Comparison of ENCODE assay signal across 10 cellular contexts in genomic region chr20:62797671-62798532, GRCh38. TPM values are rescaled to one million over a fixed set of nuclear protein-coding genes. Genes with fewer than 3 reads are reported as not detected.
DNase-seq lines count a peak whose midpoint lies in the region; ATAC-seq and TF ChIP-seq lines count a peak whose summit lies in the region.
"Had no signal": no experiment of that assay in that cellular context is flagged by ENCODE, and none has a peak within 500 bp of the region (broad histone marks: within the 10 kb centered on the region; RNA-seq: fewer than 3 reads in every experiment).

No MANE protein-coding gene starts in this region.

- TF ChIP-seq CTCF in fibroblast of the aortic adventitia (IDR thresholded peaks at IDR 0.05; ENCODE audit: insufficient read depth, low read length): no peak

- H3K9ac ChIP-seq in skeletal muscle satellite cell (ENCODE audit: low read depth, low read length): no peak overlapping the region

- H3K4me3 ChIP-seq in fibroblast of the aortic adventitia (ENCODE audit: low read depth, low read length) (peak overlapping the region; percentile 74), skeletal muscle satellite cell (ENCODE audit: low read length) (peak overlapping the region; percentile 68)

- peak overlapping the region; percentile 86 for H3K27ac Mint-ChIP-seq in T-helper 1 cell treated with Interleukin-12 subunit alpha and Interleukin-12 subunit beta and Interleukin-4 antibody, amounts not matched to agents 30 μg/mL and 1 μg/mL, for 36 hours
- peak overlapping the region; percentile 74 for H3K27ac Mint-ChIP-seq in T-cell

- H3K27me3 Mint-ChIP-seq in T-helper 1 cell treated with Interleukin-12 subunit alpha and Interleukin-12 subunit beta and Interleukin-4 antibody, amounts not matched to agents 30 μg/mL and 1 μg/mL, for 36 hours (ENCODE audit: low read depth): no peaks in the 10 kb centered on the region
- no peaks in the 10 kb centered on the region for H3K27me3 Mint-ChIP-seq in T-cell

- H3K4me3 Mint-ChIP-seq in T-helper 1 cell treated with Interleukin-12 subunit alpha and Interleukin-12 subunit beta and Interleukin-4 antibody, amounts not matched to agents 30 μg/mL and 1 μg/mL, for 36 hours: peak overlapping the region; percentile 75
- peak overlapping the region; percentile 80 to 83 (median 81) for H3K4me3 Mint-ChIP-seq in T-cell

- H3K4me1 ChIP-seq in skeletal muscle satellite cell (ENCODE audit: control insufficient read depth, insufficient read depth, low read length): peaks cover 29% of the 10 kb centered on the region

- ATAC-seq in T-cell (replicated peaks in 1 of 4) (no peak), GM18520 (IDR thresholded peaks at IDR 0.05; ENCODE audit: unreplicated experiment) (no peak)

- no peaks in the 10 kb centered on the region for H3K27me3 ChIP-seq in skeletal muscle satellite cell (ENCODE audit: control insufficient read depth, insufficient read depth, low read length)
- H3K27me3 ChIP-seq: cardiac muscle cell had no signal

- CTCF ChIA-PET in T-cell (lab: Charles Lee): interaction anchor here in 1 of 2 donors (0.5 kb wide), 1 partner anchor 71 kb away, joined by 4 read pairs; no protein-coding TSS in a partner anchor

- no peaks in the 10 kb centered on the region for H3K9me3 Mint-ChIP-seq in T-helper 1 cell treated with Interleukin-12 subunit alpha and Interleukin-12 subunit beta and Interleukin-4 antibody, amounts not matched to agents 30 μg/mL and 1 μg/mL, for 36 hours
- H3K9me3 Mint-ChIP-seq in T-cell: no peaks in the 10 kb centered on the region

- DNase-seq in T-helper 1 cell (no peak), T-cell (no peak), fibroblast of the aortic adventitia (ENCODE audit: low read depth) (no peak), activated gamma-delta T cell (lab: John Stamatoyannopoulos, UW) (no peak), NCI-H2196 (lab: John Stamatoyannopoulos, UW; ENCODE audit: unreplicated experiment) (no peak)
- DNase-seq: NCI-H1048 had no signal

- peaks cover 16% of the 10 kb centered on the region for H3K4me1 Mint-ChIP-seq in T-helper 1 cell treated with Interleukin-12 subunit alpha and Interleukin-12 subunit beta and Interleukin-4 antibody, amounts not matched to agents 30 μg/mL and 1 μg/mL, for 36 hours (ENCODE audit: low read depth)
- H3K4me1 Mint-ChIP-seq in T-cell: peaks cover 26 to 32% (median 31%) of the 10 kb centered on the region in 3 donors

- H3K36me3 ChIP-seq in skeletal muscle satellite cell (ENCODE audit: insufficient read depth, low read length): peaks cover 32% of the 10 kb centered on the region

- POLR2A ChIA-PET in T-cell (lab: Charles Lee): no interaction called here

- no peaks in the 10 kb centered on the region for H3K9me3 ChIP-seq in skeletal muscle satellite cell (replicated peaks; ENCODE audit: low read length)

- peaks cover 15% of the 10 kb centered on the region for H3K36me3 Mint-ChIP-seq in T-helper 1 cell treated with Interleukin-12 subunit alpha and Interleukin-12 subunit beta and Interleukin-4 antibody, amounts not matched to agents 30 μg/mL and 1 μg/mL, for 36 hours (ENCODE audit: low read depth)
- H3K36me3 Mint-ChIP-seq in T-cell: peaks cover 20% of the 10 kb centered on the region

- H3K4me2 ChIP-seq in skeletal muscle satellite cell (ENCODE audit: low read length): peak overlapping the region; percentile 79

RNA-seq across cellular contexts. Expression of gene MRGBP, which starts 1.6 kb away (rescaled TPM):
- 10 to 100 TPM in 3 of 5 donors, 1 to 10 TPM in 2; 8.6 to 13.9 (median 12.8) TPM for total RNA-seq in T-cell
- total RNA-seq in fibroblast of the aortic adventitia (ENCODE audit: low replicate concordance): 16.8 and 21.7 TPM in 2 replicates
- total RNA-seq in skeletal muscle satellite cell (2012; rRNA removed): 19.7 and 21.3 TPM in 2 replicates

RNA-seq across cellular contexts. Expression of gene OGFR, which starts 6.7 kb away (rescaled TPM):
- total RNA-seq in T-cell: 10 to 100 TPM; 46.5 to 91.1 (median 83.0) TPM
- 31.0 and 46.4 TPM in 2 replicates for total RNA-seq in fibroblast of the aortic adventitia (ENCODE audit: low replicate concordance)
- 35.7 and 36.9 TPM in 2 replicates for total RNA-seq in skeletal muscle satellite cell (2012; rRNA removed)

RNA-seq across cellular contexts. Expression of gene COL9A3, which starts 18.9 kb away (rescaled TPM):
- total RNA-seq in T-cell (1 to 10 TPM in 1 of 5 donors, under 1 TPM in 3, not detected in 1; 0.51 to 2.1 (median 0.75) TPM), fibroblast of the aortic adventitia (ENCODE audit: low replicate concordance) (0.36 and 0.98 TPM in 2 replicates)
- 2.8 and 4.1 TPM in 2 replicates for total RNA-seq in skeletal muscle satellite cell (2012; rRNA removed)
